8 cellular contexts compared by ENCODE assay signal in genomic region chr3:150146891-150147761, GRCh38.
DNase-seq lines count a peak whose midpoint lies in the region; ATAC-seq lines count a peak whose summit lies in the region.

No MANE protein-coding gene starts in this region.

- no peak overlapping the region for H3K9ac ChIP-seq in trophoblast cell (ENCODE audit: low read length)

- no peak overlapping the region for H2BK5ac ChIP-seq in trophoblast cell (ENCODE audit: low read depth, low read length, poor library complexity)

- no peak overlapping the region for H3K18ac ChIP-seq in trophoblast cell (ENCODE audit: low read length)

- H3K4me1 ChIP-seq in trophoblast cell (ENCODE audit: control insufficient read depth in 1 of 2, insufficient read depth in 2 of 2, low read length in 2 of 2), result peaks cover 12 to 16% of the 10 kb centered on the region in 2 experiments

- H3K4me3 ChIP-seq in trophoblast cell (ENCODE audit: low read depth, low read length), result no peak overlapping the region

- intact Hi-C loops in head of caudate nucleus (cut with DNase I), result no loop called here

- H3K27me3 ChIP-seq in trophoblast cell (ENCODE audit: insufficient read depth, low read length), result no peaks in the 10 kb centered on the region

- H2BK12ac ChIP-seq in trophoblast cell (ENCODE audit: low read length), result peak overlapping the region; percentile 43

- no peaks in the 10 kb centered on the region for H3K36me3 ChIP-seq in trophoblast cell (ENCODE audit: control insufficient read depth in 1 of 2, insufficient read depth in 2 of 2, low read length in 2 of 2)

- peak overlapping the region; percentile 21 for H4K8ac ChIP-seq in trophoblast cell (ENCODE audit: low read depth, low read length)

- H2BK120ac ChIP-seq in trophoblast cell (ENCODE audit: insufficient read depth, low read length, poor library complexity), result peak overlapping the region; percentile 18

- no peaks in the 10 kb centered on the region for H3K9me3 ChIP-seq in trophoblast cell (ENCODE audit: insufficient read depth, low read depth, low read length)

- H3K79me1 ChIP-seq in trophoblast cell (ENCODE audit: low read length), result no peaks in the 10 kb centered on the region

- no peak overlapping the region for H2AK5ac ChIP-seq in trophoblast cell (ENCODE audit: low read length)

- no peak overlapping the region for H4K91ac ChIP-seq in trophoblast cell (ENCODE audit: low read depth, low read length)

- no peak overlapping the region for H4K12ac ChIP-seq in trophoblast cell (ENCODE audit: low read depth, low read length)

- H3K23ac ChIP-seq in trophoblast cell (ENCODE audit: low read length), result no peak overlapping the region

- no CpG with 5 or more reads among the region's 11 CpGs for WGBS in trophoblast cell (ENCODE audit: extremely low coverage, insufficient coverage, insufficient read length)

- H3K14ac ChIP-seq in trophoblast cell (ENCODE audit: low read length), result no peak overlapping the region

- H3K27ac ChIP-seq in trophoblast cell (ENCODE audit: low read depth, low read length), result peak overlapping the region; percentile 40

- H3K79me2 ChIP-seq in trophoblast cell (ENCODE audit: control insufficient read depth, insufficient read depth, low read length, poor library complexity), result no peaks in the 10 kb centered on the region

- H2AFZ ChIP-seq in trophoblast cell (ENCODE audit: insufficient read depth, low read length, poor library complexity), result peak overlapping the region; percentile 12

- no peak overlapping the region for H3K4ac ChIP-seq in trophoblast cell (ENCODE audit: low read depth, low read length)

- H3K4me2 ChIP-seq in trophoblast cell (ENCODE audit: low read length), result no peak overlapping the region

- peak; percentile 99 for DNase-seq in M059J (ENCODE audit: low read depth)
- peak; percentile 63 for DNase-seq in dedifferentiated amniotic fluid mesenchymal stem cell (ENCODE audit: extremely low spot score)
- no peak for DNase-seq in trophoblast cell
- no peak for DNase-seq in ureter (ENCODE audit: low spot score)
- no peak for DNase-seq in NCI-H526 treated with DMSO at 0.1 percent for 48 hours (lab: John Stamatoyannopoulos, UW)
- DNase-seq in head of caudate nucleus, result no peak

- ATAC-seq in GM18511 (IDR thresholded peaks at IDR 0.05; ENCODE audit: unreplicated experiment) (peak; percentile 77), HG03135 (IDR thresholded peaks at IDR 0.05; ENCODE audit: unreplicated experiment) (no peak)

Comparison
In these comparisons a context has a peak if more than half of its experiments do, and no peak if none do; other contexts are left out.
1. DNase-seq: peak in M059J (single experiment) and dedifferentiated amniotic fluid mesenchymal stem cell (single experiment); none in trophoblast cell (0 of 2), ureter (single experiment), NCI-H526 treated with DMSO at 0.1 percent for 48 hours (single experiment) and head of caudate nucleus (0 of 42).